1 cellular context compared by ENCODE assay signal in genomic region chr7:101390901-101391301, GRCh38.
TF ChIP-seq lines count a peak whose summit lies in the region.

No MANE protein-coding gene starts in this region.

TF ChIP-seq in GM12878, 131 proteins besides CTCF, POLR2A, EP300 and RAD21 (continued from another document):
- TF ChIP-seq TCF3 (IDR thresholded peaks at IDR 0.05; ENCODE audit: borderline replicate concordance, insufficient read depth, low read depth, low read length) (0 out of 2 replicates have a peak, but pooled peaks have one; percentile 44), MEF2A (IDR thresholded peaks at IDR 0.05; ENCODE audit: insufficient read depth, low read depth, low read length) (0 out of 2 replicates have a peak, but pooled peaks have one; percentile 8), SIX5 (IDR thresholded peaks at IDR 0.05; ENCODE audit: low read depth, low read length, severe bottlenecking) (no peak), NBN (IDR thresholded peaks at IDR 0.05) (0 out of 2 replicates have a peak, but pooled peaks have one; percentile 26), TCF12 (IDR thresholded peaks at IDR 0.05; ENCODE audit: low read depth, low read length) (peak; percentile 81), RUNX3 (IDR thresholded peaks at IDR 0.05; ENCODE audit: low read length) (peak; percentile 96), ZBTB33 (IDR thresholded peaks at IDR 0.05) (no peak), MEF2B (IDR thresholded peaks at IDR 0.05; ENCODE audit: partially characterized antibody, poor library complexity, severe bottlenecking) (peak; percentile 96)
